1 cellular context compared by ENCODE assay signal in genomic region chr15:50765202-50765967, GRCh38.
TF ChIP-seq lines count a peak whose summit lies in the region.

SPPL2A (minus strand) TSS chr15:50765706; CDS start chr15:50765533, 173 bp downstream.

TF ChIP-seq in HepG2, 621 proteins besides CTCF, POLR2A, EP300 and RAD21 (continued from another document and continues in another):
- TF ChIP-seq ZBTB40 (IDR thresholded peaks at IDR 0.05) (no peak), ZBTB40 (CRISPR knock-in tag; IDR thresholded peaks at IDR 0.05) (peak; percentile 50; the same call in 1 of the 2 replicates), SNAPC5 (CRISPR knock-in tag; IDR thresholded peaks at IDR 0.05; ENCODE audit: borderline replicate concordance) (0 out of 2 replicates have a peak, but pooled peaks have one; percentile 55), ZNF256 (CRISPR knock-in tag; conservative IDR thresholded peaks at IDR 0.05) (no peak), SMARCC2 (IDR thresholded peaks at IDR 0.05) (no peak), TOPORS (CRISPR knock-in tag; IDR thresholded peaks at IDR 0.05) (no peak; the same call in 1 of the 2 replicates), MXI1 (IDR thresholded peaks at IDR 0.05; ENCODE audit: borderline replicate concordance, low read depth, low read length) (peak; percentile 48; the same call in 1 of the 3 replicates), PBX3 (CRISPR knock-in tag; IDR thresholded peaks at IDR 0.05; ENCODE audit: borderline replicate concordance) (0 out of 2 replicates have a peak, but pooled peaks have one; percentile 32), HOMEZ (CRISPR knock-in tag; IDR thresholded peaks at IDR 0.05; ENCODE audit: low read depth) (0 out of 2 replicates have a peak, but pooled peaks have one; percentile 12), HMG20A (CRISPR knock-in tag; IDR thresholded peaks at IDR 0.05; ENCODE audit: borderline replicate concordance) (no peak), HMGXB3 (CRISPR knock-in tag; IDR thresholded peaks at IDR 0.05; ENCODE audit: borderline replicate concordance) (no peak), FOXA3 (CRISPR knock-in tag; IDR thresholded peaks at IDR 0.05) (peak; percentile 19; the same call in 1 of the 2 replicates), ZFP82 (CRISPR knock-in tag; IDR thresholded peaks at IDR 0.05; ENCODE audit: borderline replicate concordance) (no peak), ZNF75D (CRISPR knock-in tag; IDR thresholded peaks at IDR 0.05; ENCODE audit: borderline replicate concordance) (no peak), ZNF768 (CRISPR knock-in tag; IDR thresholded peaks at IDR 0.05) (peak; percentile 70; the same call in 1 of the 2 replicates), SNAPC2 (CRISPR knock-in tag; IDR thresholded peaks at IDR 0.05) (0 out of 2 replicates have a peak, but pooled peaks have one; percentile 80), RXRB (CRISPR knock-in tag; IDR thresholded peaks at IDR 0.05; ENCODE audit: borderline replicate concordance) (peak; percentile 8; the same call in 1 of the 2 replicates), NCOR1 (IDR thresholded peaks at IDR 0.05; ENCODE audit: borderline replicate concordance, low read length) (peak; percentile 17; the same call in 1 of the 2 replicates), KLF9 (CRISPR knock-in tag; IDR thresholded peaks at IDR 0.05; ENCODE audit: low read depth) (0 out of 2 replicates have a peak, but pooled peaks have one; percentile 48), ZNF343 (CRISPR knock-in tag; IDR thresholded peaks at IDR 0.05) (no peak; the same call in 1 of the 2 replicates), ZNF263 (CRISPR knock-in tag; IDR thresholded peaks at IDR 0.05) (peak; percentile 85), ZNF10 (CRISPR knock-in tag; IDR thresholded peaks at IDR 0.05; ENCODE audit: borderline replicate concordance, low read depth) (no peak), JUN (CRISPR knock-in tag; IDR thresholded peaks at IDR 0.05) (no peak), ETV6 (CRISPR knock-in tag; conservative IDR thresholded peaks at IDR 0.05) (peak; percentile 90), ZNF235 (CRISPR knock-in tag; IDR thresholded peaks at IDR 0.05; ENCODE audit: borderline replicate concordance) (peak; percentile 95; the same call in 1 of the 2 replicates), TFE3 (CRISPR knock-in tag; IDR thresholded peaks at IDR 0.05) (0 out of 2 replicates have a peak, but pooled peaks have one; percentile 11), ZBTB49 (CRISPR knock-in tag; IDR thresholded peaks at IDR 0.05; ENCODE audit: borderline replicate concordance) (no peak), HOXA3 (CRISPR knock-in tag; IDR thresholded peaks at IDR 0.05) (peak; percentile 75), REL (CRISPR knock-in tag; conservative IDR thresholded peaks at IDR 0.05) (no peak; the same call in 1 of the 2 replicates), SRF (IDR thresholded peaks at IDR 0.05; ENCODE audit: low read depth, low read length) (no peak), CSRNP1 (CRISPR knock-in tag; IDR thresholded peaks at IDR 0.05) (peak; percentile 59; the same call in 1 of the 2 replicates), NR2F6 (IDR thresholded peaks at IDR 0.05) (peak; percentile 57; the same call in 1 of the 2 replicates), NR2F6 (CRISPR knock-in tag; IDR thresholded peaks at IDR 0.05) (peak; percentile 38), PRMT3 (CRISPR knock-in tag; IDR thresholded peaks at IDR 0.05; ENCODE audit: borderline replicate concordance, low read depth) (peak; percentile 41; the same call in 1 of the 2 replicates), NR2F1 (CRISPR knock-in tag; IDR thresholded peaks at IDR 0.05) (no peak; a peak in 2 of 4 replicates)
